9 cellular contexts compared by ENCODE assay signal in the genomic region with DNA sequence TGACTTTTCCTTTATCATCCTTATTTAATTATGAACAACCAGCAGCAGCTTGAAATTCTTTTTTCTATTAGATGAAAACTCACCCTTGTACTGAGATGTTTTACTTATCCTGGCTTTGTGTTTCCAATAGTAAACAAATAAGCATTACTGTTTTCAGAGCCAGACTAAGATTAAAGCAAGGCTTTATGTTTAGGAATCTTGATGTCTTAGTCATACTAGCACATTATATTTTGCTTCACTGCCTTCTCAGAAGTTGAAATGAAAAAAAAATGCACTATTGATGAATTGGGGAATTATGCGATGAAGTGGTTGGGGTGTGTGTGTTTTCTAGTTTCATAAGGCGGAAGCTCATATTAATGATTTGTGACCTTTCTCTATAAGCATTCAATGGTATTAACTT.
"Had no signal": no experiment of that assay in that cellular context is flagged by ENCODE, and none has a peak within 500 bp of the region (broad histone marks: within the 10 kb centered on the region; RNA-seq: fewer than 3 reads in every experiment).

No MANE protein-coding gene starts in this region.

- H3K9ac ChIP-seq: KMS-11 had no signal

- ATAC-seq: HepG2, K562 had no signal

- DNase-seq: IMR-90, Karpas-422, KBM-7, KG1 had no signal

- H3K4me3 ChIP-seq: K562 had no signal

- H3K27ac ChIP-seq: HL-60, KMS-11 had no signal

- FAIRE-seq: HepG2, HTR-8/SVneo, K562 had no signal

- H3K4me2 ChIP-seq: KMS-11 had no signal
